Comparison of ENCODE assay signal across 20 cellular contexts in the genomic region with DNA sequence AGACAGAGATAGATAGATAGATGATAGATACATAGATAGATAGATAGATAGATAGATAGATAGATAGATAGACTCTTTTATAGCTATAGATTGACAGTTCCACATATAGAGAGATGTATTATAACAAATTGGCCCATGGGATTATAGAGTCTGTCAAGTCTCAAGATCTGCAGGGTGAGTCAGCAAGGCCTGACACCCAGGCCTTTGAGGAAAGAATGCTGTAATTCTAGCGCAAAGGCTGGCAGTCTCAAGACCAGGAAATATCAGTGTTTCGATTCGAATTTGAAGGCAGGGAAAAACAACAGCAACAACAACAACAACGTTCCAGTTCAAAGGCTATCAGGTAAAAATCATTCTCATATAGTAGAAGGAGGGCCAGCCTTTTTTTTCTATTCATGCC.
DNase-seq lines count a peak whose midpoint lies in the region; ATAC-seq, FAIRE-seq and TF ChIP-seq lines count a peak whose summit lies in the region.
"Had no signal": no experiment of that assay in that cellular context is flagged by ENCODE, and none has a peak within 500 bp of the region (broad histone marks: within the 10 kb centered on the region; RNA-seq: fewer than 3 reads in every experiment).

No MANE protein-coding gene starts in this region.

- in situ Hi-C loops in SK-MEL-5 (cut with HindIII; ENCODE audit: low pct_unique_long_range_greater_than_20kb, low sequenced_read_pairs) = no loop called here

- no peaks in the 10 kb centered on the region for H3K9me2 ChIP-seq in hepatocyte (replicated peaks; ENCODE audit: insufficient read depth)

- no peak overlapping the region for H3K4me2 ChIP-seq in hepatocyte

- WGBS in hepatocyte (ENCODE audit: low lambda C conversion rate, missing lambda C conversion rate) = 67% methylated on average over 4 of the region's 4 CpGs

- H3K4me3 ChIP-seq in hepatocyte = no peak overlapping the region
- H3K4me3 ChIP-seq in retinal pigment epithelial cell (ENCODE audit: low read length) = no peak overlapping the region
- H3K4me3 ChIP-seq: K562, Peyer's patch had no signal

- H3K79me2 ChIP-seq in hepatocyte = no peaks in the 10 kb centered on the region

- H4K20me1 ChIP-seq in hepatocyte (ENCODE audit: insufficient read depth, poor library complexity, severe bottlenecking) = no peaks in the 10 kb centered on the region

- no peak overlapping the region for H3K27ac ChIP-seq in hepatocyte
- H3K27ac ChIP-seq: Peyer's patch had no signal

- peak; percentile 2 for DNase-seq in HTR-8/SVneo (ENCODE audit: insufficient read length, low spot score)
- peak; percentile 62 for DNase-seq in SK-MEL-5 (ENCODE audit: low read depth, low spot score)
- DNase-seq in hepatocyte (ENCODE audit: low spot score) = peak; percentile 5
- peak; percentile 73 for DNase-seq in retinal pigment epithelial cell (ENCODE audit: low read depth)
- DNase-seq in NCI-H2081 (lab: John Stamatoyannopoulos, UW) = no peak
- DNase-seq in stimulated activated CD4-positive, alpha-beta T cell treated with anti-CD3 and anti-CD28 coated beads, Interleukin-4, amount 100 ng/mL, for 24 hours = no peak
- DNase-seq in NCI-H1417 (lab: John Stamatoyannopoulos, UW) = no peak
- DNase-seq: C1 segment of cervical spinal cord; CD8-positive, alpha-beta memory T cell; DMS79; HCEC 1CT; NCI-H1417 treated with DMSO at 0.1 percent for 48 hours; NCI-H1930; NCI-H2171; NCI-H446 treated with DMSO at 0.1 percent for 48 hours; NCI-H69; Peyer's patch had no signal

- no peak for ATAC-seq in HG02759 (IDR thresholded peaks at IDR 0.05; ENCODE audit: unreplicated experiment)
- ATAC-seq: K562, Right ventricle myocardium inferior had no signal

- H2AFZ ChIP-seq in hepatocyte = no peak overlapping the region

- no peak for FAIRE-seq in HTR-8/SVneo (lab: Jason Lieb, UNC)

- no peaks in the 10 kb centered on the region for H3K27me3 ChIP-seq in hepatocyte
- H3K27me3 ChIP-seq: Peyer's patch had no signal

- H3K4me1 ChIP-seq in hepatocyte (ENCODE audit: insufficient read depth) = no peaks in the 10 kb centered on the region
- H3K4me1 ChIP-seq: Peyer's patch had no signal

- TF ChIP-seq CTCF in hepatocyte (IDR thresholded peaks at IDR 0.05; ENCODE audit: poor library complexity) (no peak), retinal pigment epithelial cell (conservative IDR thresholded peaks at IDR 0.05; ENCODE audit: low read depth, low read length) (no peak)

- no peaks in the 10 kb centered on the region for H3K36me3 ChIP-seq in hepatocyte (replicated peaks; ENCODE audit: insufficient read depth, low read depth)
- H3K36me3 ChIP-seq: Peyer's patch had no signal

- no peaks in the 10 kb centered on the region for H3K9me3 ChIP-seq in hepatocyte (ENCODE audit: low read depth)
- H3K9me3 ChIP-seq: Peyer's patch had no signal

Comparison
In these comparisons a context has a peak if more than half of its experiments do, and no peak if none do; other contexts are left out.
1. DNase-seq: peak in HTR-8/SVneo (single experiment), SK-MEL-5 (single experiment), hepatocyte (single experiment) and retinal pigment epithelial cell (single experiment); none in NCI-H2081 (0 of 2), stimulated activated CD4-positive, alpha-beta T cell treated with anti-CD3 and anti-CD28 coated beads, Interleukin-4, amount 100 ng/mL, for 24 hours (single experiment) and NCI-H1417 (0 of 3).